ENCODE assay signal across 8 cellular contexts in the genomic region with DNA sequence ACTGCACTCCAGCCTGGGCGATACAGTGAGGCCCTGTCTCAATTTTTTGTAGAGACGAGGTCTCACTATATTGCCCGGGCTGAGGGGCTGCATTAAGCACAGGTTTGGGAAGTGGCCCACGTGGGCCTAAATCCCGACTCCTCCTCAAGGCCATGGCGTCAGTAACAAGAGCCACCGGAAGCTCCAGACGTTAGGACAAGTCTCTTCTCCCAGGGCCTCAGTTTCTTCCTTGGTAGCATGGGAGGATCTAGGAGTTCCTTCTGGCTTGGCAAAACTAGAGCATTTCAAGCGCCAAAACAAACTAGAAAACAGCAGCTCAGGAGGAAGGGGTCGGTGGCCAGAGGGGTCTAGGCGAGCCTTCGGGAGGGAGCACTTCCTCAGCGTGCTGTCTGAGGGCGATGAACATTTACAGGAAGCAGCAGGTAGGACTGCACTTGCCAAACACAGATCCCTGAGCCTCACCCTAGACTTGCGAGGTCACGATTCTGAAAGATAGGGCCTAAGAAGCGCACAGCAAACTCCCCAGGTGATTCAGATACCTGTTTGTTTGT. TPM values are rescaled to one million over a fixed set of nuclear protein-coding genes. Genes with fewer than 3 reads are reported as not detected.
A peak's percentile ranks its signal among the peaks of the same experiment; 100 is the strongest.
DNase-seq lines count a peak whose midpoint lies in the region; ATAC-seq lines count a peak whose summit lies in the region.

No MANE protein-coding gene starts in this region.

- no peaks in the 10 kb centered on the region for H3K9me3 ChIP-seq in naive thymus-derived CD4-positive, alpha-beta T cell (ENCODE audit: control insufficient read depth in 2 of 3, low read length in 3 of 3)

- DNase-seq in COLO668 (lab: John Stamatoyannopoulos, UW; ENCODE audit: unreplicated experiment) = peak; percentile 23
- DNase-seq in NOMO-1 treated with dmso at 0.1 percent for 144 hours (lab: John Stamatoyannopoulos, UW; ENCODE audit: unreplicated experiment) = peak; percentile 39
- DNase-seq in dermis blood vessel endothelial cell = peak; percentile 12
- no peak for DNase-seq in naive thymus-derived CD4-positive, alpha-beta T cell
- no peak for DNase-seq in NCI-H1048 (lab: John Stamatoyannopoulos, UW)
- DNase-seq in NCI-H1694 treated with DMSO at 0.1 percent for 48 hours (lab: John Stamatoyannopoulos, UW) = no peak

- POLR2A ChIA-PET in naive thymus-derived CD4-positive, alpha-beta T cell (lab: Charles Lee) = interaction anchor here (0.6 to 4.1 kb wide), 8 partner anchors 9 to 428 kb away, joined by 3 to 71 read pairs (median 4); a partner anchor contains a TSS

- H3K4me3 ChIP-seq in naive thymus-derived CD4-positive, alpha-beta T cell (ENCODE audit: low read length) = peak overlapping the region; percentile 80

- H3K9me3 Mint-ChIP-seq in naive thymus-derived CD4-positive, alpha-beta T cell = peaks cover 0 to 3% (median 0%) of the 10 kb centered on the region in 11 donors

- peaks cover 17 to 58% (median 42%) of the 10 kb centered on the region in 7 donors for H3K4me1 Mint-ChIP-seq in naive thymus-derived CD4-positive, alpha-beta T cell

- H3K27ac Mint-ChIP-seq in naive thymus-derived CD4-positive, alpha-beta T cell = peak overlapping the region; percentile 94 to 99 (median 98)

- H3K36me3 Mint-ChIP-seq in naive thymus-derived CD4-positive, alpha-beta T cell = peaks cover 10 to 49% (median 29%) of the 10 kb centered on the region in 5 donors

- peak overlapping the region; percentile 91 for H3K27ac ChIP-seq in naive thymus-derived CD4-positive, alpha-beta T cell (ENCODE audit: low read depth, low read length)

- peaks cover 15 to 24% of the 10 kb centered on the region in 2 donors for H3K4me1 ChIP-seq in naive thymus-derived CD4-positive, alpha-beta T cell (ENCODE audit: control insufficient read depth in 2 of 2, insufficient read depth in 2 of 2, low read length in 2 of 2)

- CTCF ChIA-PET in naive thymus-derived CD4-positive, alpha-beta T cell (lab: Charles Lee) = interaction anchor here (1.1 to 5.3 kb wide), 10 partner anchors 7 to 901 kb away, joined by 3 to 62 read pairs (median 6); a partner anchor contains a TSS

- no peaks in the 10 kb centered on the region for H3K27me3 Mint-ChIP-seq in naive thymus-derived CD4-positive, alpha-beta T cell

- intact Hi-C loops in naive thymus-derived CD4-positive, alpha-beta T cell (cut with micrococcal nuclease) = loop anchor here (1.0 to 5.0 kb wide), 13 partner anchors 8 to 1365 kb away; a partner anchor contains a TSS

- no peaks in the 10 kb centered on the region for H3K27me3 ChIP-seq in naive thymus-derived CD4-positive, alpha-beta T cell (ENCODE audit: control insufficient read depth in 2 of 2, insufficient read depth in 2 of 2, low read length in 2 of 2)

- H3K36me3 ChIP-seq in naive thymus-derived CD4-positive, alpha-beta T cell (ENCODE audit: control insufficient read depth in 2 of 3, insufficient read depth in 3 of 3, low read length in 3 of 3) = peaks cover 15 to 83% (median 50%) of the 10 kb centered on the region in 3 experiments

- ATAC-seq in GM21619 (IDR thresholded peaks at IDR 0.05; ENCODE audit: unreplicated experiment) (peak; percentile 9), HG03025 (IDR thresholded peaks at IDR 0.05; ENCODE audit: low FRiP score, unreplicated experiment) (no peak)
- peak; percentile 34 for ATAC-seq in naive thymus-derived CD4-positive, alpha-beta T cell

- H3K4me3 Mint-ChIP-seq in naive thymus-derived CD4-positive, alpha-beta T cell = peak overlapping the region; percentile 89 to 98 (median 97)

RNA-seq across cellular contexts. Expression of a gene that starts 0.5 kb away (rescaled TPM):
- 21.4 and 22.2 TPM in 2 replicates for total RNA-seq in dermis blood vessel endothelial cell
- total RNA-seq in naive thymus-derived CD4-positive, alpha-beta T cell = 10 to 100 TPM; 20.4 to 35.9 (median 25.0) TPM
- polyA plus RNA-seq in naive thymus-derived CD4-positive, alpha-beta T cell = 10 to 100 TPM; 66.9 to 77.6 TPM

RNA-seq across cellular contexts. Expression of a gene that starts 7.6 kb away (rescaled TPM):
- 1,741 and 3,818 TPM in 2 replicates for total RNA-seq in dermis blood vessel endothelial cell
- total RNA-seq in naive thymus-derived CD4-positive, alpha-beta T cell = 1,000 to 10,000 TPM; 2,229 to 4,292 (median 4,136) TPM
- 1,000 to 10,000 TPM in 1 of 2 donors, 100 to 1,000 TPM in 1; 898 to 1,586 TPM for polyA plus RNA-seq in naive thymus-derived CD4-positive, alpha-beta T cell

RNA-seq across cellular contexts. Expression of a gene that starts 8.1 kb away (rescaled TPM):
- total RNA-seq in dermis blood vessel endothelial cell = 14.3 and 25.1 TPM in 2 replicates
- 10 to 100 TPM in 1 of 5 experiments, 1 to 10 TPM in 4; 5.6 to 20.3 (median 6.8) TPM for total RNA-seq in naive thymus-derived CD4-positive, alpha-beta T cell
- polyA plus RNA-seq in naive thymus-derived CD4-positive, alpha-beta T cell = 1 to 10 TPM; 4.3 to 4.8 TPM

Comparison
In these comparisons a context has a peak if more than half of its experiments do, and no peak if none do; other contexts are left out.
1. DNase-seq: peak in COLO668 (single experiment), NOMO-1 treated with dmso at 0.1 percent for 144 hours (single experiment) and dermis blood vessel endothelial cell (single experiment); none in naive thymus-derived CD4-positive, alpha-beta T cell (0 of 9), NCI-H1048 (single experiment) and NCI-H1694 treated with DMSO at 0.1 percent for 48 hours (single experiment).